ENCODE assay signal across 10 cellular contexts in the genomic region with DNA sequence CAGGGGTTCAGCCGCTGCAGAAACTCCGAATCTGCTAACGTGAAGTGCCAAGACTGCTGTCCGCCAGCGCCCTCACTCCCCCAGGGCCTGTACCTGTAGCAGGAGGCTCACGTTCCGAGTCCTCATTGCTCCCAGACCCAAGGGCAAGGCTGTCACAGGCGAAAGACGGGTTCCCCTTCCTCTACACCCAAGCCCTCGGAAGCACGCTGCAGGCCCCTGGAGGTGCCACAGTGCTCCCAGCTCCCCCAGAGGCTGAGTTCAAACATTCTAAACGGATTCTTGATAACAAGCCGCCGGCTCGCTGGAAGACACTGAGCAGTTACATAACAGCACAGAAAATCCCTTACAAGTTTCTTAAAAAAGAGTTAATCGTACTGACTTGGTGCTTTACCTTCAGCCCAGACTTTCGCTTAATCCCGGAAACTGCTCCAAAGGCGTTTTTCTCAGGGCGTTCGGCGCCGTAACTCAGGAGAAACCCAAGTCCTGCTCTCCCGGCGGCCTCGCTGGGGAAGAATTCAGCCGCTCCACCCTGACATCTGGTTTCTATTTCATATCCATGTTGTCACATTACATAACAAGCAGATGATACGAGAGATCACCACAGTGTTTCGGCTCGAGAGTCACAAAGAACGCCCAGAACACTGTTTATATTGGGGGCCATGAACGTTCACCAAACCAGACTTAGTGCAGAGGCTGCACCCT.
DNase-seq lines count a peak whose midpoint lies in the region; ATAC-seq and TF ChIP-seq lines count a peak whose summit lies in the region.
"Had no signal": no experiment of that assay in that cellular context is flagged by ENCODE, and none has a peak within 500 bp of the region (broad histone marks: within the 10 kb centered on the region; RNA-seq: fewer than 3 reads in every experiment).

No MANE protein-coding gene starts in this region.

- DNase-seq in BE2C = peak; percentile 58
- peak; percentile 26 for DNase-seq in activated CD8-positive, alpha-beta memory T cell treated with anti-CD3 and anti-CD28 coated beads, Interleukin-2, amount 10 ng/mL, durations not matched to agents 7 days and 5 days
- peak; percentile 69 for DNase-seq in Right ventricle myocardium superior
- peak; percentile 61 to 78 for DNase-seq in psoas muscle
- DNase-seq in progenitor cell of endocrine pancreas (ENCODE audit: low spot score, unreplicated experiment) = no peak
- DNase-seq in NCI-H345 (lab: John Stamatoyannopoulos, UW) = no peak
- DNase-seq: activated CD4-positive, alpha-beta T cell treated with anti-CD3 and anti-CD28 coated beads, Interleukin-2, amount 10 ng/mL, durations not matched to agents 24 days and 14 days; small intestine had no signal

- H3K9me3 ChIP-seq in BE2C = no peaks in the 10 kb centered on the region
- H3K9me3 ChIP-seq in psoas muscle = no peaks in the 10 kb centered on the region

- H3K36me3 ChIP-seq in BE2C (no peaks in the 10 kb centered on the region), psoas muscle (ENCODE audit: insufficient read depth in 1 of 2, low read depth in 1 of 2) (no peaks in the 10 kb centered on the region)

- peak overlapping the region; percentile 97 for H3K27ac ChIP-seq in psoas muscle

- H3K27ac Mint-ChIP-seq in activated CD8-positive, alpha-beta memory T cell treated with anti-CD3 and anti-CD28 coated beads, Interleukin-2, amount 10 ng/mL, durations not matched to agents 7 days and 5 days = no peak overlapping the region
- H3K27ac Mint-ChIP-seq in progenitor cell of endocrine pancreas = no peak overlapping the region
- H3K27ac Mint-ChIP-seq: activated CD4-positive, alpha-beta T cell treated with anti-CD3 and anti-CD28 coated beads, Interleukin-2, amount 10 ng/mL, durations not matched to agents 24 days and 14 days had no signal

- H3K36me3 Mint-ChIP-seq in activated CD8-positive, alpha-beta memory T cell treated with anti-CD3 and anti-CD28 coated beads, Interleukin-2, amount 10 ng/mL, durations not matched to agents 7 days and 5 days = peaks cover 2% of the 10 kb centered on the region
- no peaks in the 10 kb centered on the region for H3K36me3 Mint-ChIP-seq in progenitor cell of endocrine pancreas (ENCODE audit: insufficient read depth)

- intact Hi-C loops in Right ventricle myocardium superior (cut with DNase I) = no loop called here
- intact Hi-C loops in psoas muscle (cut with DNase I) = loop anchor here (5.0 kb wide), 2 partner anchors 62 to 82 kb away; no protein-coding TSS in a partner anchor

- no peak overlapping the region for H3K4me3 Mint-ChIP-seq in activated CD8-positive, alpha-beta memory T cell treated with anti-CD3 and anti-CD28 coated beads, Interleukin-2, amount 10 ng/mL, durations not matched to agents 7 days and 5 days
- no peak overlapping the region for H3K4me3 Mint-ChIP-seq in progenitor cell of endocrine pancreas (ENCODE audit: low read depth)
- H3K4me3 Mint-ChIP-seq: activated CD4-positive, alpha-beta T cell treated with anti-CD3 and anti-CD28 coated beads, Interleukin-2, amount 10 ng/mL, durations not matched to agents 24 days and 14 days had no signal

- peaks cover 22% of the 10 kb centered on the region for H3K4me1 Mint-ChIP-seq in activated CD8-positive, alpha-beta memory T cell treated with anti-CD3 and anti-CD28 coated beads, Interleukin-2, amount 10 ng/mL, durations not matched to agents 7 days and 5 days
- peaks cover 15% of the 10 kb centered on the region for H3K4me1 Mint-ChIP-seq in progenitor cell of endocrine pancreas (ENCODE audit: low read depth)

- 7 to 9% (median 8%) methylated on average over 32 of the region's 32 CpGs for WGBS in psoas muscle, 3 donors

- peak overlapping the region; percentile 52 for H3K4me3 ChIP-seq in BE2C (ENCODE audit: low read depth, low read length)
- peak overlapping the region; percentile 95 for H3K4me3 ChIP-seq in psoas muscle

- TF ChIP-seq CTCF in BE2C (IDR thresholded peaks at IDR 0.05; ENCODE audit: low read depth, low read length) (0 out of 2 replicates have a peak, but pooled peaks have one; percentile 9), psoas muscle (IDR thresholded peaks at IDR 0.05) (no peak), progenitor cell of endocrine pancreas (IDR thresholded peaks at IDR 0.05; ENCODE audit: unreplicated experiment) (no peak)

- H3K27me3 Mint-ChIP-seq in activated CD8-positive, alpha-beta memory T cell treated with anti-CD3 and anti-CD28 coated beads, Interleukin-2, amount 10 ng/mL, durations not matched to agents 7 days and 5 days = no peaks in the 10 kb centered on the region
- no peaks in the 10 kb centered on the region for H3K27me3 Mint-ChIP-seq in progenitor cell of endocrine pancreas
- H3K27me3 Mint-ChIP-seq: activated CD4-positive, alpha-beta T cell treated with anti-CD3 and anti-CD28 coated beads, Interleukin-2, amount 10 ng/mL, durations not matched to agents 24 days and 14 days had no signal

- ATAC-seq in activated CD8-positive, alpha-beta memory T cell treated with anti-CD3 and anti-CD28 coated beads, Interleukin-2, amount 10 ng/mL, durations not matched to agents 7 days and 5 days = no peak
- peak; percentile 48 for ATAC-seq in Right ventricle myocardium superior (ENCODE audit: poor library complexity)
- ATAC-seq in psoas muscle = peak; percentile 5 to 31 (median 12)
- ATAC-seq in HG02610 (IDR thresholded peaks at IDR 0.05; ENCODE audit: unreplicated experiment) = no peak
- ATAC-seq in GM21381 (IDR thresholded peaks at IDR 0.05; ENCODE audit: unreplicated experiment) = no peak

- no peaks in the 10 kb centered on the region for H3K9me3 Mint-ChIP-seq in activated CD8-positive, alpha-beta memory T cell treated with anti-CD3 and anti-CD28 coated beads, Interleukin-2, amount 10 ng/mL, durations not matched to agents 7 days and 5 days (ENCODE audit: low read depth)
- peaks cover under 1% of the 10 kb centered on the region for H3K9me3 Mint-ChIP-seq in progenitor cell of endocrine pancreas (ENCODE audit: low read depth)
- H3K9me3 Mint-ChIP-seq: activated CD4-positive, alpha-beta T cell treated with anti-CD3 and anti-CD28 coated beads, Interleukin-2, amount 10 ng/mL, durations not matched to agents 24 days and 14 days had no signal

- H3K4me1 ChIP-seq in BE2C (peaks cover 38% of the 10 kb centered on the region), psoas muscle (peaks cover 46% of the 10 kb centered on the region)

- CTCF ChIA-PET in activated CD8-positive, alpha-beta memory T cell treated with anti-CD3 and anti-CD28 coated beads, Interleukin-2, amount 10 ng/mL, durations not matched to agents 7 days and 5 days (lab: Charles Lee) = no interaction called here

- H3K27me3 ChIP-seq in BE2C (no peaks in the 10 kb centered on the region), psoas muscle (ENCODE audit: insufficient read depth in 3 of 3, low read length in 2 of 3) (no peaks in the 10 kb centered on the region)

Comparison
In these comparisons a context has a peak if more than half of its experiments do, and no peak if none do; other contexts are left out.
1. DNase-seq: peak in BE2C (single experiment), activated CD8-positive, alpha-beta memory T cell treated with anti-CD3 and anti-CD28 coated beads, Interleukin-2, amount 10 ng/mL, durations not matched to agents 7 days and 5 days (single experiment), Right ventricle myocardium superior (single experiment) and psoas muscle (2 of 2); none in progenitor cell of endocrine pancreas (single experiment) and NCI-H345 (single experiment).
2. ATAC-seq: peak in Right ventricle myocardium superior (single experiment) and psoas muscle (4 of 4); none in activated CD8-positive, alpha-beta memory T cell treated with anti-CD3 and anti-CD28 coated beads, Interleukin-2, amount 10 ng/mL, durations not matched to agents 7 days and 5 days (single experiment), HG02610 (single experiment) and GM21381 (single experiment).